2 cellular contexts compared by ENCODE assay signal in genomic region chr17:80657561-80657960, GRCh38.
TF ChIP-seq lines count a peak whose summit lies in the region.

No MANE protein-coding gene starts in this region.

TF ChIP-seq in GM23338, 12 proteins besides CTCF, POLR2A, EP300 and RAD21:
- TF ChIP-seq ZNF462 (CRISPR knock-in tag; IDR thresholded peaks at IDR 0.05) = no peak
- TF ChIP-seq REST (IDR thresholded peaks at IDR 0.05; ENCODE audit: unreplicated experiment) = no peak

TF ChIP-seq in K562, 482 proteins besides CTCF, POLR2A, EP300 and RAD21 (continued from another document):
- TF ChIP-seq MXD1 (CRISPR knock-in tag; IDR thresholded peaks at IDR 0.05; ENCODE audit: borderline replicate concordance, poor library complexity, severe bottlenecking) = no peak
- TF ChIP-seq ZNF354B (CRISPR knock-in tag; IDR thresholded peaks at IDR 0.05) = peak; percentile 92
- peak; percentile 11 for TF ChIP-seq RBM25 (IDR thresholded peaks at IDR 0.05; ENCODE audit: low read depth, low read length, severe bottlenecking)
- peak; percentile 99 for TF ChIP-seq ZNF507 (tag; conservative IDR thresholded peaks at IDR 0.05)
- TF ChIP-seq PTRF (tag; IDR thresholded peaks at IDR 0.05) = no peak
